ENCODE assay signal across 7 cellular contexts in genomic region chr3:50321844-50322385, GRCh38. TPM values are rescaled to one million over a fixed set of nuclear protein-coding genes. Genes with fewer than 3 reads are reported as not detected.
DNase-seq lines count a peak whose midpoint lies in the region; ATAC-seq and TF ChIP-seq lines count a peak whose summit lies in the region.

No MANE protein-coding gene starts in this region.

- H3K9me3 Mint-ChIP-seq in naive thymus-derived CD8-positive, alpha-beta T cell = no peaks in the 10 kb centered on the region

- H3K4me3 Mint-ChIP-seq in naive thymus-derived CD8-positive, alpha-beta T cell = peak overlapping the region; percentile 79 to 92 (median 86)

- peak overlapping the region; percentile 43 to 93 for H3K9ac ChIP-seq in duodenal mucosa (ENCODE audit: low read depth in 1 of 2, low read length in 2 of 2)

- H3K36me3 Mint-ChIP-seq in naive thymus-derived CD8-positive, alpha-beta T cell = peaks cover 0 to 3% (median 0%) of the 10 kb centered on the region in 3 donors

- peak overlapping the region; percentile 93 for H3K27ac ChIP-seq in duodenal mucosa (ENCODE audit: low read depth, low read length)

- H3K27me3 Mint-ChIP-seq in naive thymus-derived CD8-positive, alpha-beta T cell = no peaks in the 10 kb centered on the region

- H3K4me1 ChIP-seq in duodenal mucosa (ENCODE audit: control insufficient read depth in 1 of 2, insufficient read depth in 2 of 2, low read length in 2 of 2) = peaks cover 60 to 74% of the 10 kb centered on the region in 2 donors

- no peaks in the 10 kb centered on the region for H3K9me3 ChIP-seq in duodenal mucosa (ENCODE audit: control insufficient read depth in 1 of 2, low read length in 2 of 2)

- DNase-seq in LNCaP clone FGC (ENCODE audit: low read depth) = no peak
- DNase-seq in naive thymus-derived CD8-positive, alpha-beta T cell = no peak
- DNase-seq in kidney tubule cell (ENCODE audit: low spot score) = no peak

- ATAC-seq in GM18873 (IDR thresholded peaks at IDR 0.05; ENCODE audit: low FRiP score, unreplicated experiment) (peak; percentile 4), HG03095 (IDR thresholded peaks at IDR 0.05; ENCODE audit: unreplicated experiment) (no peak), HG03354 (IDR thresholded peaks at IDR 0.05; ENCODE audit: poor library complexity, severe bottlenecking, unreplicated experiment) (no peak)
- ATAC-seq in naive thymus-derived CD8-positive, alpha-beta T cell = no peak

- peak overlapping the region in 8 of 10 donors; percentile 73 to 97 (median 94) for H3K27ac Mint-ChIP-seq in naive thymus-derived CD8-positive, alpha-beta T cell

- peaks cover 14 to 56% (median 44%) of the 10 kb centered on the region in 4 donors for H3K4me1 Mint-ChIP-seq in naive thymus-derived CD8-positive, alpha-beta T cell

- no peaks in the 10 kb centered on the region for H3K27me3 ChIP-seq in duodenal mucosa (ENCODE audit: control insufficient read depth in 1 of 2, insufficient read depth in 2 of 2, low read length in 2 of 2)

- peaks cover 11 to 32% of the 10 kb centered on the region in 2 donors for H3K36me3 ChIP-seq in duodenal mucosa (ENCODE audit: control insufficient read depth in 1 of 2, insufficient read depth in 2 of 2, low read length in 2 of 2)

- POLR2A ChIA-PET in naive thymus-derived CD8-positive, alpha-beta T cell (lab: Charles Lee) = interaction anchor here (0.7 to 5.7 kb wide), 10 partner anchors 13 to 982 kb away, joined by 3 to 53 read pairs (median 4); partner anchors contain the start of genes CYB561D2, HYAL3, IFRD2 and NAA80

- H3K4me3 ChIP-seq in LNCaP clone FGC (ENCODE audit: low read depth, low read length) = peak overlapping the region; percentile 95
- peak overlapping the region; percentile 83 to 94 for H3K4me3 ChIP-seq in duodenal mucosa (ENCODE audit: low read depth in 1 of 2, low read length in 2 of 2)

- peak; percentile 59 for TF ChIP-seq CTCF in LNCaP clone FGC (IDR thresholded peaks at IDR 0.05; ENCODE audit: control insufficient read depth, extremely low read depth, insufficient read depth)

RNA-seq across cellular contexts. Expression of gene HYAL2, which starts 0.6 kb away (rescaled TPM):
- total RNA-seq in naive thymus-derived CD8-positive, alpha-beta T cell = 1 to 10 TPM; 2.0 to 2.5 TPM
- 1 to 10 TPM; 1.8 to 6.1 (median 3.4) TPM for polyA plus RNA-seq in naive thymus-derived CD8-positive, alpha-beta T cell

RNA-seq across cellular contexts. Expression of gene TUSC2, which starts 6.1 kb away (rescaled TPM):
- 10 to 100 TPM; 21.8 to 22.7 TPM for total RNA-seq in naive thymus-derived CD8-positive, alpha-beta T cell
- 10 to 100 TPM; 48.4 to 54.3 (median 53.7) TPM for polyA plus RNA-seq in naive thymus-derived CD8-positive, alpha-beta T cell

RNA-seq across cellular contexts. Expression of gene HYAL1, which starts 18.5 kb away (rescaled TPM):
- under 1 TPM; 0.16 to 0.39 TPM for total RNA-seq in naive thymus-derived CD8-positive, alpha-beta T cell
- under 1 TPM in 2 of 3 donors, not detected in 1; 0.54 to 0.75 TPM for polyA plus RNA-seq in naive thymus-derived CD8-positive, alpha-beta T cell

RNA-seq across cellular contexts. Expression of gene RASSF1, which starts 18.7 kb away (rescaled TPM):
- total RNA-seq in naive thymus-derived CD8-positive, alpha-beta T cell = 10 to 100 TPM; 67.3 to 70.8 TPM
- polyA plus RNA-seq in naive thymus-derived CD8-positive, alpha-beta T cell = 10 to 100 TPM; 50.8 to 87.6 (median 68.1) TPM

RNA-seq across cellular contexts. Expression of gene HYAL3, which starts 22.7 kb away (rescaled TPM):
- 1 to 10 TPM; 3.2 to 4.7 TPM for total RNA-seq in naive thymus-derived CD8-positive, alpha-beta T cell
- polyA plus RNA-seq in naive thymus-derived CD8-positive, alpha-beta T cell = 1 to 10 TPM; 2.5 to 3.8 (median 3.0) TPM
